Comparison of ENCODE assay signal across 8 cellular contexts in genomic region chr9:90870646-90871326, GRCh38.
A peak's percentile ranks its signal among the peaks of the same experiment; 100 is the strongest.
DNase-seq lines count a peak whose midpoint lies in the region; ATAC-seq and TF ChIP-seq lines count a peak whose summit lies in the region.

No MANE protein-coding gene starts in this region.

- H4K20me1 ChIP-seq in GM23338 (replicated peaks; ENCODE audit: insufficient read depth): no peaks in the 10 kb centered on the region

- peak overlapping the region; percentile 83 to 93 (median 91) for H3K27ac Mint-ChIP-seq in CD14-positive monocyte
- H3K27ac Mint-ChIP-seq in GM23338: no peak overlapping the region
- no peak overlapping the region for H3K27ac Mint-ChIP-seq in activated T-cell treated with anti-CD3 and anti-CD28 coated beads, Interleukin-2, amount 50 U/mL, for 72 hours

- intact Hi-C loops in CD14-positive monocyte (cut with micrococcal nuclease): loop anchor here (10.0 kb wide), 2 partner anchors 726 to 736 kb away; no protein-coding TSS in a partner anchor
- intact Hi-C loops in aorta (cut with DNase I): loop anchor here (5.0 kb wide), 3 partner anchors 728 to 1273 kb away; no protein-coding TSS in a partner anchor

- TF ChIP-seq CTCF in CD14-positive monocyte (IDR thresholded peaks at IDR 0.05) (peak; percentile 98), GM23338 (conservative IDR thresholded peaks at IDR 0.05; ENCODE audit: low read depth in 2 of 2) (peak; percentile 86 to 97)

- no peak overlapping the region for H2AFZ ChIP-seq in GM23338

- H3F3A ChIP-seq in GM23338 (replicated peaks; ENCODE audit: low read depth): no peaks in the 10 kb centered on the region

- H3K4me3 ChIP-seq in GM23338 (no peak overlapping the region), aorta (ENCODE audit: low read length in 2 of 2) (no peak overlapping the region), MG63 (no peak overlapping the region)

- H3K4me1 Mint-ChIP-seq in CD14-positive monocyte (peaks cover 18% of the 10 kb centered on the region), GM23338 (0 out of 3 replicates have a peak, but pooled peaks cover 7% of the 10 kb centered on the region)
- H3K4me1 Mint-ChIP-seq in activated T-cell treated with anti-CD3 and anti-CD28 coated beads, Interleukin-2, amount 50 U/mL, for 72 hours (ENCODE audit: low read depth): no peaks in the 10 kb centered on the region

- H3K9me2 ChIP-seq in GM23338 (ENCODE audit: insufficient read depth): no peaks in the 10 kb centered on the region

- no peak overlapping the region for H3K4me2 ChIP-seq in GM23338

- no peaks in the 10 kb centered on the region for H3K27me3 ChIP-seq in GM23338 (ENCODE audit: insufficient read depth)
- H3K27me3 ChIP-seq in aorta (ENCODE audit: control insufficient read depth in 1 of 2, insufficient read depth in 2 of 2, low read length in 1 of 2): no peaks in the 10 kb centered on the region
- H3K27me3 ChIP-seq in MG63: no peaks in the 10 kb centered on the region

- WGBS in aorta, 2 donors: 7% methylated on average over 4 of the region's 4 CpGs

- no peaks in the 10 kb centered on the region for H3K9me3 Mint-ChIP-seq in CD14-positive monocyte
- H3K9me3 Mint-ChIP-seq in GM23338: no peaks in the 10 kb centered on the region
- no peaks in the 10 kb centered on the region for H3K9me3 Mint-ChIP-seq in activated T-cell treated with anti-CD3 and anti-CD28 coated beads, Interleukin-2, amount 50 U/mL, for 72 hours

- DNase-seq in CD14-positive monocyte (ENCODE audit: low spot score): no peak
- peak; percentile 62 for DNase-seq in GM23338 (ENCODE audit: low spot score)
- peak; percentile 71 for DNase-seq in NCI-H748 (lab: John Stamatoyannopoulos, UW; ENCODE audit: unreplicated experiment)
- peak; percentile 38 to 42 for DNase-seq in activated T-cell treated with anti-CD3 and anti-CD28 coated beads, Interleukin-2, amount 50 U/mL, for 72 hours
- DNase-seq in globus pallidus (ENCODE audit: low spot score): peak; percentile 22
- DNase-seq in retina: peak; percentile 53
- no peak for DNase-seq in aorta
- no peak for DNase-seq in MG63

- no peaks in the 10 kb centered on the region for H3K9me3 ChIP-seq in aorta (ENCODE audit: control insufficient read depth, low read length)
- H3K9me3 ChIP-seq in MG63: no peaks in the 10 kb centered on the region

- H3K36me3 ChIP-seq in GM23338 (ENCODE audit: insufficient read depth) (no peaks in the 10 kb centered on the region), aorta (ENCODE audit: control insufficient read depth in 1 of 2, insufficient read depth in 2 of 2, low read length in 1 of 2) (no peaks in the 10 kb centered on the region), MG63 (no peaks in the 10 kb centered on the region)

- H3K4me3 Mint-ChIP-seq in CD14-positive monocyte: no peak overlapping the region
- no peak overlapping the region for H3K4me3 Mint-ChIP-seq in GM23338
- no peak overlapping the region for H3K4me3 Mint-ChIP-seq in activated T-cell treated with anti-CD3 and anti-CD28 coated beads, Interleukin-2, amount 50 U/mL, for 72 hours

- no peaks in the 10 kb centered on the region for H3K27me3 Mint-ChIP-seq in CD14-positive monocyte (ENCODE audit: low read depth in 3 of 3)
- H3K27me3 Mint-ChIP-seq in GM23338 (ENCODE audit: insufficient read depth, low read depth, poor library complexity): peaks cover under 1% of the 10 kb centered on the region
- no peaks in the 10 kb centered on the region for H3K27me3 Mint-ChIP-seq in activated T-cell treated with anti-CD3 and anti-CD28 coated beads, Interleukin-2, amount 50 U/mL, for 72 hours (ENCODE audit: low read depth)

- no peaks in the 10 kb centered on the region for H3K79me2 ChIP-seq in GM23338 (replicated peaks; ENCODE audit: insufficient read depth)

- H3K27ac ChIP-seq in GM23338 (ENCODE audit: low read depth) (no peak overlapping the region), aorta (ENCODE audit: low read depth in 1 of 2, low read length in 2 of 2) (no peak overlapping the region)

- peaks cover 9% of the 10 kb centered on the region for H3K4me1 ChIP-seq in GM23338 (ENCODE audit: insufficient read depth)
- no peaks in the 10 kb centered on the region for H3K4me1 ChIP-seq in aorta (ENCODE audit: control insufficient read depth in 1 of 2, insufficient read depth in 2 of 2, low read length in 2 of 2)

- H3K36me3 Mint-ChIP-seq in CD14-positive monocyte (peaks cover 67 to 84% of the 10 kb centered on the region in 2 donors), GM23338 (ENCODE audit: low read depth) (no peaks in the 10 kb centered on the region)
- H3K36me3 Mint-ChIP-seq in activated T-cell treated with anti-CD3 and anti-CD28 coated beads, Interleukin-2, amount 50 U/mL, for 72 hours (ENCODE audit: insufficient read depth in 2 of 2): no peaks in the 10 kb centered on the region

- no peak; the same call in 2 of the 3 replicates for ATAC-seq in GM23338
- ATAC-seq in activated T-cell treated with anti-CD3 and anti-CD28 coated beads, Interleukin-2, amount 50 U/mL, for 72 hours (replicated peaks in 1 of 2): no peak
- no peak for ATAC-seq in aorta (ENCODE audit: low FRiP score)

TF ChIP-seq in GM23338, 12 proteins besides CTCF, POLR2A, EP300 and RAD21 (continues in another document):
- TF ChIP-seq POLR2AphosphoS5 (IDR thresholded peaks at IDR 0.05; ENCODE audit: low read depth) (no peak), ZNF462 (CRISPR knock-in tag; IDR thresholded peaks at IDR 0.05) (no peak)

Comparison
In these comparisons a context has a peak if more than half of its experiments do, and no peak if none do; other contexts are left out.
1. DNase-seq: peak in GM23338 (single experiment), NCI-H748 (single experiment), activated T-cell treated with anti-CD3 and anti-CD28 coated beads, Interleukin-2, amount 50 U/mL, for 72 hours (2 of 2), globus pallidus (single experiment) and retina (single experiment); none in CD14-positive monocyte (single experiment), aorta (0 of 2) and MG63 (single experiment).
2. H3K27ac Mint-ChIP-seq: peak in CD14-positive monocyte (7 of 7); none in GM23338 (single experiment) and activated T-cell treated with anti-CD3 and anti-CD28 coated beads, Interleukin-2, amount 50 U/mL, for 72 hours (single experiment).